ENCODE assay signal across 15 cellular contexts in the genomic region with DNA sequence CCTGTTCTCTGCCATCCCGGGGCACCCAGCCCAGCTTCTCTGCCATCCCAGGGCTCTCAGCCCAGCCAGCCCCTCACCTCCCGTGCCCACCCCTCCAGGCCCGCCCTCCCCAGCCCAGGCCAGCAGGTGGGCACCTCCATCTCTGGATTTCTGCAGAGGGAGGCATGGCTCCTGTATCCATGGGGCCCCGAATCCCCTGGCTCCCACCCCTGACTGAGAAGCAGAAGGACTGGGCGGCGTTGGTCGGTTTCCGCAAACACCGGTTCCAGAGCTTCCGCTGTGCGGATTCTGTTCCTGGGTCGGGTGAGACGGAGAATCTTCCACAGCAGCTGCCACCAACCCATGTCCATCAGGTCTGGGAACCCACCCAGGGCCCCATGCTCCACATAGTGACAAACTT.
DNase-seq lines count a peak whose midpoint lies in the region; ATAC-seq and TF ChIP-seq lines count a peak whose summit lies in the region.
"Had no signal": no experiment of that assay in that cellular context is flagged by ENCODE, and none has a peak within 500 bp of the region (broad histone marks: within the 10 kb centered on the region; RNA-seq: fewer than 3 reads in every experiment).

No MANE protein-coding gene starts in this region.

- peak; percentile 7 for DNase-seq in activated naive CD4-positive, alpha-beta T cell treated with anti-CD3 and anti-CD28 coated beads, Interleukin-2, amount 50 U/mL, for 16 hours
- no peak for DNase-seq in activated naive CD4-positive, alpha-beta T cell treated with anti-CD3 and anti-CD28 coated beads, Interleukin-2, amount 50 U/mL, for 72 hours (ENCODE audit: low spot score in 2 of 2)
- DNase-seq in mesenteric fat pad (ENCODE audit: low spot score) (peak; percentile 74), spleen (peak; percentile 31), endothelial cell (ENCODE audit: low spot score) (no peak), NCI-H82 (lab: John Stamatoyannopoulos, UW) (no peak)
- DNase-seq in stimulated activated effector memory CD8-positive, alpha-beta T cell treated with anti-CD3 and anti-CD28 coated beads, Interleukin-12 subunit alpha, Interleukin-12 subunit beta, amount 100 ng/mL, for 72 hours (ENCODE audit: low spot score in 2 of 2) = no peak
- DNase-seq: ACHN, Calu3, DMS 273 treated with DMSO at 0.1 percent for 48 hours, H9, IMR-90 had no signal

- no peaks in the 10 kb centered on the region for H3K36me3 Mint-ChIP-seq in activated naive CD4-positive, alpha-beta T cell treated with anti-CD3 and anti-CD28 coated beads, Interleukin-2, amount 50 U/mL, for 72 hours
- no peaks in the 10 kb centered on the region for H3K36me3 Mint-ChIP-seq in endothelial cell (ENCODE audit: low read depth, unreplicated experiment)
- H3K36me3 Mint-ChIP-seq in stimulated activated effector memory CD8-positive, alpha-beta T cell treated with anti-CD3 and anti-CD28 coated beads, Interleukin-12 subunit alpha, Interleukin-12 subunit beta, amount 100 ng/mL, for 72 hours = peaks cover 7% of the 10 kb centered on the region

- H3K9me3 ChIP-seq in spleen = no peaks in the 10 kb centered on the region
- H3K9me3 ChIP-seq: BLaER1 treated with 17β-estradiol and CSF1 and Interleukin-3, amounts not matched to agents 10 nM and 100 nM had no signal

- peaks cover 0 to 51% (median 9%) of the 10 kb centered on the region in 6 donors for H3K36me3 ChIP-seq in spleen
- H3K36me3 ChIP-seq: BLaER1 treated with 17β-estradiol and CSF1 and Interleukin-3, amounts not matched to agents 10 nM and 100 nM had no signal

- no peak overlapping the region for H3K27ac ChIP-seq in spleen
- H3K27ac ChIP-seq: BLaER1 treated with 17β-estradiol and CSF1 and Interleukin-3, amounts not matched to agents 10 nM and 100 nM had no signal

- no peak overlapping the region for H3K27ac Mint-ChIP-seq in activated naive CD4-positive, alpha-beta T cell treated with anti-CD3 and anti-CD28 coated beads, Interleukin-2, amount 50 U/mL, for 72 hours
- H3K27ac Mint-ChIP-seq in endothelial cell (ENCODE audit: unreplicated experiment) = no peak overlapping the region
- H3K27ac Mint-ChIP-seq in stimulated activated effector memory CD8-positive, alpha-beta T cell treated with anti-CD3 and anti-CD28 coated beads, Interleukin-12 subunit alpha, Interleukin-12 subunit beta, amount 100 ng/mL, for 72 hours = no peak overlapping the region
- H3K27ac Mint-ChIP-seq: CD4-positive, alpha-beta T cell; GM23338; H9 had no signal

- TF ChIP-seq POLR2A in spleen (IDR thresholded peaks at IDR 0.05) = no peak

- 86 to 98% (median 93%) methylated on average over 8 to 13 of the region's 13 CpGs for WGBS in spleen, 5 donors

- TF ChIP-seq CTCF in spleen (IDR thresholded peaks at IDR 0.05 in 8 of 11, conservative IDR thresholded peaks at IDR 0.05 in 3 of 11) (no peak), endothelial cell (IDR thresholded peaks at IDR 0.05; ENCODE audit: unreplicated experiment) (no peak)

- no peaks in the 10 kb centered on the region for H3K9me3 Mint-ChIP-seq in activated naive CD4-positive, alpha-beta T cell treated with anti-CD3 and anti-CD28 coated beads, Interleukin-2, amount 50 U/mL, for 72 hours
- H3K9me3 Mint-ChIP-seq in endothelial cell (ENCODE audit: unreplicated experiment) = no peaks in the 10 kb centered on the region
- no peaks in the 10 kb centered on the region for H3K9me3 Mint-ChIP-seq in stimulated activated effector memory CD8-positive, alpha-beta T cell treated with anti-CD3 and anti-CD28 coated beads, Interleukin-12 subunit alpha, Interleukin-12 subunit beta, amount 100 ng/mL, for 72 hours
- H3K9me3 Mint-ChIP-seq: CD4-positive, alpha-beta T cell; GM23338; H9 had no signal

- no peak overlapping the region for H3K4me3 Mint-ChIP-seq in endothelial cell (ENCODE audit: unreplicated experiment)
- H3K4me3 Mint-ChIP-seq in stimulated activated effector memory CD8-positive, alpha-beta T cell treated with anti-CD3 and anti-CD28 coated beads, Interleukin-12 subunit alpha, Interleukin-12 subunit beta, amount 100 ng/mL, for 72 hours = no peak overlapping the region
- H3K4me3 Mint-ChIP-seq: CD4-positive, alpha-beta T cell; GM23338; H9 had no signal

- no peaks in the 10 kb centered on the region for H3K27me3 Mint-ChIP-seq in endothelial cell (ENCODE audit: unreplicated experiment)
- H3K27me3 Mint-ChIP-seq: CD4-positive, alpha-beta T cell had no signal

- H3K4me1 ChIP-seq in spleen = peaks cover 0 to 4% (median 0%) of the 10 kb centered on the region in 6 donors

- H3K4me3 ChIP-seq in spleen = no peak overlapping the region
- H3K4me3 ChIP-seq: BLaER1 treated with 17β-estradiol and CSF1 and Interleukin-3, amounts not matched to agents 10 nM and 100 nM; GM23338 had no signal

- no peaks in the 10 kb centered on the region for H3K4me1 Mint-ChIP-seq in endothelial cell (ENCODE audit: unreplicated experiment)
- no peaks in the 10 kb centered on the region for H3K4me1 Mint-ChIP-seq in stimulated activated effector memory CD8-positive, alpha-beta T cell treated with anti-CD3 and anti-CD28 coated beads, Interleukin-12 subunit alpha, Interleukin-12 subunit beta, amount 100 ng/mL, for 72 hours

- H3K27me3 ChIP-seq in spleen (replicated peaks in 1 of 7) = no peaks in the 10 kb centered on the region
- H3K27me3 ChIP-seq: BLaER1 treated with 17β-estradiol and CSF1 and Interleukin-3, amounts not matched to agents 10 nM and 100 nM had no signal

- ATAC-seq in activated naive CD4-positive, alpha-beta T cell treated with anti-CD3 and anti-CD28 coated beads, Interleukin-2, amount 50 U/mL, for 72 hours = no peak
- no peak for ATAC-seq in stimulated activated effector memory CD8-positive, alpha-beta T cell treated with anti-CD3 and anti-CD28 coated beads, Interleukin-12 subunit alpha, Interleukin-12 subunit beta, amount 100 ng/mL, for 72 hours

- intact Hi-C loops in spleen (cut with DNase I; ENCODE audit: low total_unique reads) = no loop called here

Comparison
In these comparisons a context has a peak if more than half of its experiments do, and no peak if none do; other contexts are left out.
1. DNase-seq: peak in activated naive CD4-positive, alpha-beta T cell treated with anti-CD3 and anti-CD28 coated beads, Interleukin-2, amount 50 U/mL, for 16 hours (single experiment), mesenteric fat pad (single experiment) and spleen (single experiment); none in activated naive CD4-positive, alpha-beta T cell treated with anti-CD3 and anti-CD28 coated beads, Interleukin-2, amount 50 U/mL, for 72 hours (0 of 2), endothelial cell (single experiment), NCI-H82 (single experiment) and stimulated activated effector memory CD8-positive, alpha-beta T cell treated with anti-CD3 and anti-CD28 coated beads, Interleukin-12 subunit alpha, Interleukin-12 subunit beta, amount 100 ng/mL, for 72 hours (0 of 2).